In genomic region chr20:52137850-52138249, GRCh38 we compare ENCODE assay signal across 11 cellular contexts.
"Had no signal": no experiment of that assay in that cellular context is flagged by ENCODE, and none has a peak within 500 bp of the region (broad histone marks: within the 10 kb centered on the region; RNA-seq: fewer than 3 reads in every experiment).

No MANE protein-coding gene starts in this region.

- H3K4me1 Mint-ChIP-seq: GM23338, H9 had no signal

- ATAC-seq: GM23338, HCT116 had no signal

- DNase-seq: GM23248, GOT3, H7, H9, HCEC 1CT, HFFc6 had no signal

- H3K36me3 ChIP-seq: HAP-1 had no signal

- H3K27ac Mint-ChIP-seq: GM23338, H9, HFFc6 had no signal

- FAIRE-seq: H1, H54 had no signal

- H3K4me3 ChIP-seq: GM23248, GM23338, HAP-1 had no signal

- H3K4me2 ChIP-seq: GM23338 had no signal

- H3K4me3 Mint-ChIP-seq: GM23338, H9, HFFc6 had no signal

- H3K9me3 Mint-ChIP-seq: HFFc6 had no signal

- H3K4me1 ChIP-seq: HAP-1 had no signal

- H2AFZ ChIP-seq: GM23248, GM23338 had no signal

- H3K27ac ChIP-seq: GM23248 had no signal

- H3K9ac ChIP-seq: GM23248 had no signal

- H3K9me3 ChIP-seq: HAP-1 had no signal
